Comparison of ENCODE assay signal across 22 cellular contexts in genomic region chr10:50615654-50616053, GRCh38. TPM values are rescaled to one million over a fixed set of nuclear protein-coding genes. Genes with fewer than 3 reads are reported as not detected.
DNase-seq lines count a peak whose midpoint lies in the region; ATAC-seq and TF ChIP-seq lines count a peak whose summit lies in the region.
"Had no signal": no experiment of that assay in that cellular context is flagged by ENCODE, and none has a peak within 500 bp of the region (broad histone marks: within the 10 kb centered on the region; RNA-seq: fewer than 3 reads in every experiment).

No MANE protein-coding gene starts in this region.

- H3K27me3 ChIP-seq in naive thymus-derived CD4-positive, alpha-beta T cell (ENCODE audit: control insufficient read depth in 2 of 2, insufficient read depth in 2 of 2, low read length in 2 of 2): no peaks in the 10 kb centered on the region
- H3K27me3 ChIP-seq in right lobe of liver: no peaks in the 10 kb centered on the region

- H3K4me1 ChIP-seq in naive thymus-derived CD4-positive, alpha-beta T cell (ENCODE audit: control insufficient read depth in 2 of 2, insufficient read depth in 2 of 2, low read length in 2 of 2): peaks cover 9 to 33% of the 10 kb centered on the region in 2 donors
- peaks cover 0 to 33% (median 11%) of the 10 kb centered on the region in 4 donors for H3K4me1 ChIP-seq in right lobe of liver

- H3K4me3 ChIP-seq in naive thymus-derived CD4-positive, alpha-beta T cell (ENCODE audit: low read length): no peak overlapping the region
- H3K4me3 ChIP-seq in right lobe of liver (no peak overlapping the region), coronary artery (no peak overlapping the region)
- H3K4me3 ChIP-seq: A549 had no signal

- DNase-seq in DMS 273 treated with DMSO at 0.1 percent for 48 hours (lab: John Stamatoyannopoulos, UW) (peak; percentile 84), NCI-H2171 (lab: John Stamatoyannopoulos, UW) (peak; percentile 51), NCI-H69 (lab: John Stamatoyannopoulos, UW) (peak; percentile 83), right lobe of liver (no peak), coronary artery (ENCODE audit: low spot score) (no peak), medulla oblongata (ENCODE audit: extremely low spot score) (no peak)
- DNase-seq in naive thymus-derived CD4-positive, alpha-beta T cell: no peak
- DNase-seq: Calu3; CD8-positive, alpha-beta T cell; DMS79; H9; KBM-7; MV-4-11; NCI-H1417 treated with DMSO at 0.1 percent for 48 hours; NCI-H774; PC-3; RPMI8226; SHP77 treated with DMSO at 0.1 percent for 48 hours; SK-N-SH had no signal

- no peaks in the 10 kb centered on the region for H3K9me3 ChIP-seq in naive thymus-derived CD4-positive, alpha-beta T cell (ENCODE audit: control insufficient read depth in 2 of 3, low read length in 3 of 3)
- H3K9me3 ChIP-seq in right lobe of liver: no peaks in the 10 kb centered on the region
- H3K9me3 ChIP-seq: A549, SK-N-SH had no signal

- intact Hi-C loops in naive thymus-derived CD4-positive, alpha-beta T cell (cut with micrococcal nuclease): no loop called here
- intact Hi-C loops in right lobe of liver (cut with DNase I): no loop called here

- CTCF ChIA-PET in naive thymus-derived CD4-positive, alpha-beta T cell (lab: Charles Lee): no interaction called here

- 88% methylated on average over 2 of the region's 2 CpGs for WGBS in right lobe of liver (ENCODE audit: insufficient coverage, low coverage, low lambda C conversion rate, missing lambda C conversion rate)

- TF ChIP-seq CTCF in C4-2B (conservative IDR thresholded peaks at IDR 0.05) (no peak), right lobe of liver (IDR thresholded peaks at IDR 0.05) (no peak), coronary artery (IDR thresholded peaks at IDR 0.05) (no peak)

- H3K9me3 Mint-ChIP-seq in naive thymus-derived CD4-positive, alpha-beta T cell: no peaks in the 10 kb centered on the region
- H3K9me3 Mint-ChIP-seq: CD8-positive, alpha-beta T cell; H9 had no signal

- peaks cover 32 to 94% (median 78%) of the 10 kb centered on the region in 7 donors for H3K4me1 Mint-ChIP-seq in naive thymus-derived CD4-positive, alpha-beta T cell

- TF ChIP-seq POLR2A in right lobe of liver (IDR thresholded peaks at IDR 0.05): no peak

- no peak for ATAC-seq in naive thymus-derived CD4-positive, alpha-beta T cell
- ATAC-seq in right lobe of liver: no peak
- ATAC-seq: A549; CD8-positive, alpha-beta T cell; HepG2; PC-3 had no signal

- H3K27ac Mint-ChIP-seq in naive thymus-derived CD4-positive, alpha-beta T cell: peak overlapping the region in 1 of 9 donors; percentile 20
- H3K27ac Mint-ChIP-seq: CD8-positive, alpha-beta T cell had no signal

- no peaks in the 10 kb centered on the region for H3K27me3 Mint-ChIP-seq in naive thymus-derived CD4-positive, alpha-beta T cell

- H3K36me3 ChIP-seq in naive thymus-derived CD4-positive, alpha-beta T cell (ENCODE audit: control insufficient read depth in 2 of 3, insufficient read depth in 3 of 3, low read length in 3 of 3): no peaks in the 10 kb centered on the region
- H3K36me3 ChIP-seq in right lobe of liver: no peaks in the 10 kb centered on the region

- no peak overlapping the region for H3K4me3 Mint-ChIP-seq in naive thymus-derived CD4-positive, alpha-beta T cell
- H3K4me3 Mint-ChIP-seq: CD8-positive, alpha-beta T cell; H9 had no signal

- POLR2A ChIA-PET in naive thymus-derived CD4-positive, alpha-beta T cell (lab: Charles Lee): interaction anchor here (1.2 kb wide), 1 partner anchor 17 kb away, joined by 3 read pairs; no protein-coding TSS in a partner anchor

- H3K27ac ChIP-seq in C4-2B (peak overlapping the region; percentile 72; the same call in 1 of the 2 replicates), right lobe of liver (no peak overlapping the region), coronary artery (no peak overlapping the region)
- no peak overlapping the region for H3K27ac ChIP-seq in naive thymus-derived CD4-positive, alpha-beta T cell (ENCODE audit: low read depth, low read length)
- H3K27ac ChIP-seq: A549 had no signal

- peaks cover 0 to 4% (median 0%) of the 10 kb centered on the region in 5 donors for H3K36me3 Mint-ChIP-seq in naive thymus-derived CD4-positive, alpha-beta T cell
- H3K36me3 Mint-ChIP-seq: CD8-positive, alpha-beta T cell had no signal

RNA-seq across cellular contexts. Expression of gene SGMS1, which starts 8.1 kb away (rescaled TPM):
- 10 to 100 TPM; 19.6 to 45.7 (median 29.5) TPM for total RNA-seq in naive thymus-derived CD4-positive, alpha-beta T cell
- 10 to 100 TPM; 11.5 to 14.5 TPM for polyA plus RNA-seq in naive thymus-derived CD4-positive, alpha-beta T cell
- 10 to 100 TPM; 13.6 to 49.8 (median 20.0) TPM for total RNA-seq in right lobe of liver

Comparison
In these comparisons a context has a peak if more than half of its experiments do, and no peak if none do; other contexts are left out.
1. DNase-seq: peak in DMS 273 treated with DMSO at 0.1 percent for 48 hours (single experiment), NCI-H2171 (single experiment) and NCI-H69 (single experiment); none in naive thymus-derived CD4-positive, alpha-beta T cell (0 of 9), right lobe of liver (0 of 3), coronary artery (single experiment) and medulla oblongata (single experiment).